In the genomic region with DNA sequence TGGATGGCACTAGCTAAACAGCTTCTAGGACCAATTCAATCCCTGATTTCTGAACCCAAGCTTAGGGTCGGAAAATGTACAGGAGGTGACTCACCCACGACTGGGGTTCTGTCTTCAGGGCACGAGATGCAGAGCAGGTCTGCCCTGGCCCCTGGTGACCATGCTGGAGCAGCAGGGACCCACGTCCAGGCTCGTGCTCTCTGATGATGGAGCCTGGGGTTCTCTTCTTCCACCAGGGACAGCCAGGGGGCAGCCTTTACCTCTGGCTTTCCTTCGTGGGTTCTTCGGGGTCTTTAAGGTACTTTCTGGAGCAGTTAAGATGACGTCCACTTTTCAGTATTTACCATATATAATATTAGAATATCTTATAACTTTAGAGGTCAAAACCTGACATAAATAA, we compare ENCODE assay signal across 10 cellular contexts. TPM values are rescaled to one million over a fixed set of nuclear protein-coding genes. Genes with fewer than 3 reads are reported as not detected.
DNase-seq lines count a peak whose midpoint lies in the region; ATAC-seq, FAIRE-seq and TF ChIP-seq lines count a peak whose summit lies in the region.
"Had no signal": no experiment of that assay in that cellular context is flagged by ENCODE, and none has a peak within 500 bp of the region (broad histone marks: within the 10 kb centered on the region; RNA-seq: fewer than 3 reads in every experiment).

No MANE protein-coding gene starts in this region.

- no peak overlapping the region for H3K27ac Mint-ChIP-seq in CD8-positive, alpha-beta T cell

- CTCF ChIA-PET in CD8-positive, alpha-beta T cell (lab: Charles Lee), result interaction anchor here (0.8 to 2.0 kb wide), 7 partner anchors 12 to 394 kb away, joined by 3 to 7 read pairs (median 3); no protein-coding TSS in a partner anchor

- no peaks in the 10 kb centered on the region for H3K9me3 ChIP-seq in CD8-positive, alpha-beta T cell (ENCODE audit: low read length)
- H3K9me3 ChIP-seq in thyroid gland, result no peaks in the 10 kb centered on the region

- H3K4me1 Mint-ChIP-seq in CD8-positive, alpha-beta T cell (ENCODE audit: low read depth), result peaks cover 26% of the 10 kb centered on the region

- peaks cover 29% of the 10 kb centered on the region for H3K4me1 ChIP-seq in CD8-positive, alpha-beta T cell (ENCODE audit: insufficient read depth, low read length)
- H3K4me1 ChIP-seq in thyroid gland, result peaks cover 11 to 22% of the 10 kb centered on the region in 2 donors

- no peaks in the 10 kb centered on the region for H3K9me3 Mint-ChIP-seq in CD8-positive, alpha-beta T cell

- peak in 2 of 7 experiments; percentile 20 to 28 for DNase-seq in CD8-positive, alpha-beta T cell
- peak; percentile 72 for DNase-seq in H7
- DNase-seq in UCSD-AML1 (lab: John Stamatoyannopoulos, UW; ENCODE audit: unreplicated experiment), result peak; percentile 37
- DNase-seq in fibroblast of pulmonary artery (ENCODE audit: low read depth), result peak; percentile 14
- DNase-seq in urothelium cell line (ENCODE audit: low spot score), result peak; percentile 36
- DNase-seq in thyroid gland, result no peak
- DNase-seq in NCI-H446 treated with DMSO at 0.1 percent for 48 hours (lab: John Stamatoyannopoulos, UW), result no peak

- no peak overlapping the region for H3K4me3 ChIP-seq in CD8-positive, alpha-beta T cell (ENCODE audit: low read depth, low read length)
- H3K4me3 ChIP-seq in H7 (ENCODE audit: insufficient read depth, low read depth, low read length) (no peak overlapping the region), fibroblast of pulmonary artery (replicated peaks; ENCODE audit: low read depth, low read length) (no peak overlapping the region), thyroid gland (replicated peaks in 1 of 3) (no peak overlapping the region)

- peaks cover 53% of the 10 kb centered on the region for H3K27me3 Mint-ChIP-seq in CD8-positive, alpha-beta T cell (ENCODE audit: low read depth)

- H3K36me3 Mint-ChIP-seq in CD8-positive, alpha-beta T cell, result no peaks in the 10 kb centered on the region

- POLR2A ChIA-PET in CD8-positive, alpha-beta T cell (lab: Charles Lee), result no interaction called here

- intact Hi-C loops in CD8-positive, alpha-beta T cell (cut with DNase I, micrococcal nuclease), result loop anchor here (2.0 to 5.0 kb wide), 3 partner anchors 75 to 490 kb away; a partner anchor contains a TSS
- intact Hi-C loops in thyroid gland (cut with DNase I), result loop anchor here (10.0 kb wide), 1 partner anchor 383 kb away; no protein-coding TSS in a partner anchor

- no peak for TF ChIP-seq POLR2A in thyroid gland (IDR thresholded peaks at IDR 0.05)

- no peak overlapping the region for H3K27ac ChIP-seq in CD8-positive, alpha-beta T cell (ENCODE audit: low read depth, low read length)
- no peak overlapping the region for H3K27ac ChIP-seq in thyroid gland

- FAIRE-seq in urothelium cell line (lab: Jason Lieb, UNC), result no peak
- FAIRE-seq: islet of Langerhans had no signal

- peaks cover 17% of the 10 kb centered on the region for H3K27me3 ChIP-seq in CD8-positive, alpha-beta T cell (ENCODE audit: insufficient read depth, low read length)
- H3K27me3 ChIP-seq in H7 (ENCODE audit: control insufficient read depth, insufficient read depth, low read length) (peaks cover 16% of the 10 kb centered on the region), thyroid gland (peaks cover 9% of the 10 kb centered on the region)

- H3K4me3 Mint-ChIP-seq in CD8-positive, alpha-beta T cell, result peak overlapping the region; percentile 5

- 5 to 17% methylated on average over 8 of the region's 8 CpGs for whole genome bisulfite sequencing in thyroid gland, 2 donors

- no peak for ATAC-seq in CD8-positive, alpha-beta T cell
- no peak for ATAC-seq in GM21528 (IDR thresholded peaks at IDR 0.05; ENCODE audit: low FRiP score, unreplicated experiment)

- TF ChIP-seq CTCF in CD8-positive, alpha-beta T cell (IDR thresholded peaks at IDR 0.05), result peak; percentile 47
- TF ChIP-seq CTCF in fibroblast of pulmonary artery (IDR thresholded peaks at IDR 0.05; ENCODE audit: low read length, missing control alignments) (peak; percentile 65), thyroid gland (IDR thresholded peaks at IDR 0.05) (peak in 2 of 6 experiments; percentile 2 to 52)

- no peaks in the 10 kb centered on the region for H3K36me3 ChIP-seq in CD8-positive, alpha-beta T cell (ENCODE audit: insufficient read depth, low read length)
- H3K36me3 ChIP-seq in H7 (replicated peaks; ENCODE audit: control insufficient read depth, insufficient read depth, low read length) (no peaks in the 10 kb centered on the region), thyroid gland (no peaks in the 10 kb centered on the region)

RNA-seq across cellular contexts. Expression of a gene that starts 2.1 kb away (rescaled TPM):
- total RNA-seq in CD8-positive, alpha-beta T cell, result not detected
- 0.18 and 1.6 TPM in 2 replicates for total RNA-seq in H7 (2014; rRNA removed; shearing (Covaris generic))
- total RNA-seq in thyroid gland, result under 1 TPM in 1 of 4 donors, not detected in 3; 0.44 TPM
- total RNA-seq: urinary bladder had no signal

RNA-seq across cellular contexts. Expression of a gene that starts 5.4 kb away (rescaled TPM):
- total RNA-seq in CD8-positive, alpha-beta T cell, result 10 to 100 TPM; 14.5 to 15.0 TPM
- total RNA-seq in H7 (2014; rRNA removed; shearing (Covaris generic)), result 14.5 and 15.0 TPM in 2 replicates
- total RNA-seq in thyroid gland, result 10 to 100 TPM; 10.8 to 19.3 (median 13.6) TPM

RNA-seq across cellular contexts. Expression of a gene that starts 57.3 kb away (rescaled TPM):
- total RNA-seq in CD8-positive, alpha-beta T cell, result 10 to 100 TPM; 37.5 to 40.7 TPM
- 22.2 and 28.1 TPM in 2 replicates for total RNA-seq in H7 (2014; rRNA removed; shearing (Covaris generic))
- total RNA-seq in thyroid gland, result 100 to 1,000 TPM; 132 to 192 (median 170) TPM

Comparison
In these comparisons a context has a peak if more than half of its experiments do, and no peak if none do; other contexts are left out.
1. DNase-seq: peak in H7 (single experiment), UCSD-AML1 (single experiment), fibroblast of pulmonary artery (single experiment) and urothelium cell line (single experiment); none in thyroid gland (0 of 2) and NCI-H446 treated with DMSO at 0.1 percent for 48 hours (single experiment).